ENCODE assay signal across 8 cellular contexts in genomic region chr1:1273535-1274298, GRCh38. TPM values are rescaled to one million over a fixed set of nuclear protein-coding genes. Genes with fewer than 3 reads are reported as not detected.
DNase-seq lines count a peak whose midpoint lies in the region; ATAC-seq, FAIRE-seq and TF ChIP-seq lines count a peak whose summit lies in the region.

Gene UBE2J2, minus strand, starts transcription at chr1:1273854. Its CDS starts 5,862 bp downstream, at chr1:1267992.

- H3K27ac Mint-ChIP-seq in CD4-positive, CD25-positive, alpha-beta regulatory T cell = peak within 1 kb of the TSS; percentile 84 to 93 (median 86)

- peak within 1 kb of the TSS; percentile 63 for H3K27ac ChIP-seq in CD4-positive, CD25-positive, alpha-beta regulatory T cell (ENCODE audit: insufficient read depth, low read length, poor library complexity, severe bottlenecking)
- H3K27ac ChIP-seq in OCI-LY3 (ENCODE audit: low read length) (peak within 1 kb of the TSS; percentile 25; the same call in 1 of the 2 replicates), endothelial cell of umbilical vein (ENCODE audit: insufficient read depth, low read depth, low read length) (peak within 1 kb of the TSS; percentile 69)

- POLR2A ChIA-PET in endothelial cell of umbilical vein (lab: Charles Lee) = interaction anchor here (0.6 kb wide), 2 partner anchors 69 to 342 kb away, joined by 3 to 5 read pairs; partner anchors contain the start of gene MIB2

- H3K4me3 Mint-ChIP-seq in CD4-positive, CD25-positive, alpha-beta regulatory T cell = peak within 1 kb of the TSS; percentile 88 to 94 (median 93)

- H3K4me2 ChIP-seq in OCI-LY3 (ENCODE audit: low read length) (peak within 1 kb of the TSS; percentile 98), endothelial cell of umbilical vein (ENCODE audit: insufficient read depth, low read length) (peak within 1 kb of the TSS; percentile 71)

- H3K79me2 ChIP-seq in OCI-LY3 (ENCODE audit: low read length) (peaks cover 49% of the 10 kb centered on the region), endothelial cell of umbilical vein (ENCODE audit: control insufficient read depth, insufficient read depth, low read length) (peaks cover 39% of the 10 kb centered on the region)

- H3K4me3 ChIP-seq in CD4-positive, CD25-positive, alpha-beta regulatory T cell (ENCODE audit: low read depth, low read length) = peak within 1 kb of the TSS; percentile 53
- peak within 1 kb of the TSS; percentile 98 for H3K4me3 ChIP-seq in OCI-LY3 (ENCODE audit: low read length)
- peak within 1 kb of the TSS; percentile 47 to 72 (median 64) for H3K4me3 ChIP-seq in endothelial cell of umbilical vein (replicated peaks in 1 of 3; ENCODE audit: insufficient read depth in 1 of 3, low read depth in 1 of 3, low read length in 3 of 3)

- no peaks in the 10 kb centered on the region for H3K9me3 ChIP-seq in CD4-positive, CD25-positive, alpha-beta regulatory T cell (ENCODE audit: control insufficient read depth in 2 of 2, low read length in 2 of 2)
- H3K9me3 ChIP-seq in OCI-LY3 (ENCODE audit: insufficient read depth, low read length) (no peaks in the 10 kb centered on the region), endothelial cell of umbilical vein (replicated peaks; ENCODE audit: control insufficient read depth, insufficient read depth, low read length) (no peaks in the 10 kb centered on the region)

- FAIRE-seq in HTR-8/SVneo (lab: Jason Lieb, UNC) = peak; percentile 84
- FAIRE-seq in endothelial cell of umbilical vein (lab: Jason Lieb, UNC) = peak; percentile 78

- H3K36me3 Mint-ChIP-seq in CD4-positive, CD25-positive, alpha-beta regulatory T cell = peaks cover 10% of the 10 kb centered on the region

- H3K27me3 ChIP-seq in CD4-positive, CD25-positive, alpha-beta regulatory T cell (ENCODE audit: control insufficient read depth, insufficient read depth, low read length) = no peaks in the 10 kb centered on the region
- H3K27me3 ChIP-seq in OCI-LY3 (ENCODE audit: low read depth, low read length) (no peaks in the 10 kb centered on the region), endothelial cell of umbilical vein (ENCODE audit: control insufficient read depth in 2 of 2, insufficient read depth in 2 of 2, low read length in 2 of 2) (no peaks in the 10 kb centered on the region)

- H4K20me1 ChIP-seq in OCI-LY3 (ENCODE audit: insufficient read depth, low read length) (peaks cover 30% of the 10 kb centered on the region), endothelial cell of umbilical vein (replicated peaks; ENCODE audit: control insufficient read depth, extremely low read depth, insufficient read depth, low read length) (no peaks in the 10 kb centered on the region)

- H2AFZ ChIP-seq in OCI-LY3 (ENCODE audit: low read depth, low read length) (peak within 1 kb of the TSS; percentile 62; the same call in 1 of the 2 replicates), endothelial cell of umbilical vein (ENCODE audit: low read depth, low read length) (peak within 1 kb of the TSS; percentile 89)

- peak within 1 kb of the TSS; percentile 85 for H3K9ac ChIP-seq in OCI-LY3 (ENCODE audit: low read length)
- H3K9ac ChIP-seq in endothelial cell of umbilical vein (replicated peaks; ENCODE audit: extremely low read depth, insufficient read depth, low read length) = peak within 1 kb of the TSS; percentile 90

- peak; percentile 84 for TF ChIP-seq POLR2A in endothelial cell of umbilical vein (IDR thresholded peaks at IDR 0.05; ENCODE audit: low read depth, low read length)

- ATAC-seq in CD4-positive, CD25-positive, alpha-beta regulatory T cell (ENCODE audit: low read depth in 2 of 2) = peak; percentile 97
- peak; percentile 85 for ATAC-seq in GM19463 (IDR thresholded peaks at IDR 0.05; ENCODE audit: unreplicated experiment)

- TF ChIP-seq CTCF in OCI-LY3 (IDR thresholded peaks at IDR 0.05; ENCODE audit: low read depth, low read length) = no peak
- TF ChIP-seq CTCF in endothelial cell of umbilical vein (IDR thresholded peaks at IDR 0.05; ENCODE audit: extremely low read depth in 1 of 2, insufficient read depth in 1 of 2, low read depth in 1 of 2, low read length in 2 of 2) = peak in 1 of 2 donors; percentile 3

- peaks cover 43% of the 10 kb centered on the region for H3K4me1 ChIP-seq in CD4-positive, CD25-positive, alpha-beta regulatory T cell (ENCODE audit: control insufficient read depth, insufficient read depth, low read length, poor library complexity, severe bottlenecking)
- H3K4me1 ChIP-seq in OCI-LY3 (ENCODE audit: low read length) = peaks cover 19% of the 10 kb centered on the region
- H3K4me1 ChIP-seq in endothelial cell of umbilical vein (ENCODE audit: control insufficient read depth, extremely low read depth, insufficient read depth, low read length) = peaks cover 24% of the 10 kb centered on the region

- CTCF ChIA-PET in endothelial cell of umbilical vein (lab: Charles Lee) = interaction anchor here (0.6 to 2.1 kb wide), 9 partner anchors 8 to 255 kb away, joined by 3 to 11 read pairs (median 3); no protein-coding TSS in a partner anchor

- H3K4me1 Mint-ChIP-seq in CD4-positive, CD25-positive, alpha-beta regulatory T cell = peaks cover 0 to 47% (median 24%) of the 10 kb centered on the region in 4 donors

- peak; percentile 89 to 95 (median 91) for DNase-seq in CD4-positive, CD25-positive, alpha-beta regulatory T cell
- DNase-seq in HTR-8/SVneo (ENCODE audit: insufficient read length, low spot score) (peak; percentile 92), endothelial cell of umbilical vein (ENCODE audit: low read depth, low spot score) (peak; percentile 84), middle frontal gyrus (ENCODE audit: extremely low spot score, low spot score) (peak; percentile 79)
- DNase-seq in activated CD8-positive, alpha-beta memory T cell treated with anti-CD3 and anti-CD28 coated beads, Interleukin-2, amount 50 U/mL, for 48 hours = peak; percentile 97
- peak; percentile 88 to 91 for DNase-seq in stimulated activated CD8-positive, alpha-beta memory T cell treated with anti-CD3 and anti-CD28 coated beads, Interleukin-2, amount 100 ng/mL, for 1 hour (ENCODE audit: low read depth in 2 of 2)

- no peaks in the 10 kb centered on the region for H3K9me3 Mint-ChIP-seq in CD4-positive, CD25-positive, alpha-beta regulatory T cell

- no peaks in the 10 kb centered on the region for H3K9me1 ChIP-seq in endothelial cell of umbilical vein (replicated peaks; ENCODE audit: control insufficient read depth, extremely low read depth, insufficient read depth, low read length)

- dilution Hi-C loops in endothelial cell of umbilical vein (cut with MboI; ENCODE audit: extremely low pct_ligation_motif_present, low sequenced_read_pairs) = no loop called here

- intact Hi-C loops in endothelial cell of umbilical vein (cut with micrococcal nuclease) = loop anchor here (1.0 to 5.0 kb wide), 5 partner anchors 17 to 261 kb away; partner anchors contain the start of genes C1QTNF12, ISG15 and PUSL1

- no TSS peak for BruUV-seq in endothelial cell of umbilical vein (replicated peaks; lab: Mats Ljungman, UMichigan)

- no peaks in the 10 kb centered on the region for H3K27me3 Mint-ChIP-seq in CD4-positive, CD25-positive, alpha-beta regulatory T cell

- no peaks in the 10 kb centered on the region for H3K36me3 ChIP-seq in CD4-positive, CD25-positive, alpha-beta regulatory T cell (ENCODE audit: control insufficient read depth, insufficient read depth, low read length)
- H3K36me3 ChIP-seq in OCI-LY3 (replicated peaks; ENCODE audit: low read depth, low read length) = peaks cover 10% of the 10 kb centered on the region
- no peaks in the 10 kb centered on the region for H3K36me3 ChIP-seq in endothelial cell of umbilical vein (ENCODE audit: control insufficient read depth in 2 of 2, extremely low read depth in 1 of 2, insufficient read depth in 2 of 2, low read length in 2 of 2)

TF ChIP-seq in endothelial cell of umbilical vein, 7 proteins besides CTCF, POLR2A, EP300 and RAD21:
- TF ChIP-seq JUN (IDR thresholded peaks at IDR 0.05; ENCODE audit: borderline replicate concordance, insufficient read depth, insufficient read length, low read depth) = no peak
- no peak for TF ChIP-seq MYC (IDR thresholded peaks at IDR 0.05; ENCODE audit: low read depth, low read length)
- no peak for TF ChIP-seq GATA2 (IDR thresholded peaks at IDR 0.05; ENCODE audit: insufficient read depth, insufficient read length, low read depth, low read length)
- TF ChIP-seq MAX (IDR thresholded peaks at IDR 0.05; ENCODE audit: insufficient read depth, insufficient read length) = no peak
- no peak for TF ChIP-seq FOS (IDR thresholded peaks at IDR 0.05; ENCODE audit: borderline replicate concordance, insufficient read depth, low read length)
- TF ChIP-seq POLR2AphosphoS5 (IDR thresholded peaks at IDR 0.05; ENCODE audit: insufficient read depth, low read depth, low read length) = peak; percentile 96

RNA-seq across cellular contexts. Expression of gene UBE2J2, which starts in this region (rescaled TPM):
- 56.4 TPM for total RNA-seq in CD4-positive, CD25-positive, alpha-beta regulatory T cell
- 10 to 100 TPM; 72.9 to 97.5 (median 85.4) TPM for polyA plus RNA-seq in CD4-positive, CD25-positive, alpha-beta regulatory T cell
- 80.7 and 87.2 TPM in 2 replicates for total RNA-seq in endothelial cell of umbilical vein
- 50.0 and 60.7 TPM in 2 replicates for polyA plus RNA-seq in endothelial cell of umbilical vein
- polyA plus RNA-seq in endothelial cell of umbilical vein (2011; cell fraction: cytosol; rRNA removed) = 46.1 and 63.4 TPM in 2 replicates
- polyA plus RNA-seq in endothelial cell of umbilical vein (2011; cell fraction: nucleus; rRNA removed) = 51.6 and 62.4 TPM in 2 replicates
- polyA plus RNA-seq in endothelial cell of umbilical vein (2012) = 48.2 and 50.2 TPM in 2 replicates
- polyA minus RNA-seq in endothelial cell of umbilical vein = 24.5 and 35.1 TPM in 2 replicates
- polyA minus RNA-seq in endothelial cell of umbilical vein (2011; cell fraction: cytosol; rRNA and poly(A)+ RNA removed) = 25.1 TPM
- 29.9 and 37.5 TPM in 2 replicates for polyA minus RNA-seq in endothelial cell of umbilical vein (2011; cell fraction: nucleus; rRNA and poly(A)+ RNA removed)

Comparison
In these comparisons a context has a peak if more than half of its experiments do, and no peak if none do; other contexts are left out.
1. Peak in every context shown above with its lines: DNase-seq, ATAC-seq, H3K4me3 ChIP-seq and H3K27ac ChIP-seq.